ENCODE assay signal across 1 cellular context in genomic region chr1:22798083-22798482, GRCh38.
TF ChIP-seq lines count a peak whose summit lies in the region.

No MANE protein-coding gene starts in this region.

TF ChIP-seq in HepG2, 621 proteins besides CTCF, POLR2A, EP300 and RAD21 (continued from another document):
- no peak for TF ChIP-seq KIAA2018 (CRISPR knock-in tag; IDR thresholded peaks at IDR 0.05; ENCODE audit: borderline replicate concordance)
- no peak for TF ChIP-seq CEBPB (IDR thresholded peaks at IDR 0.05; ENCODE audit: borderline replicate concordance, low read depth, low read length)
- TF ChIP-seq GTF2F1 (IDR thresholded peaks at IDR 0.05; ENCODE audit: low read length), result no peak
- no peak for TF ChIP-seq TAF1 (CRISPR knock-in tag; IDR thresholded peaks at IDR 0.05)
- TF ChIP-seq CREB1 (IDR thresholded peaks at IDR 0.05), result no peak
- TF ChIP-seq CREB1 (CRISPR knock-in tag; IDR thresholded peaks at IDR 0.05), result no peak
- no peak for TF ChIP-seq TIGD3 (CRISPR knock-in tag; IDR thresholded peaks at IDR 0.05; ENCODE audit: borderline replicate concordance)
- TF ChIP-seq DPF2 (CRISPR knock-in tag; IDR thresholded peaks at IDR 0.05; ENCODE audit: borderline replicate concordance, low read depth), result no peak
